Comparison of ENCODE assay signal across 8 cellular contexts in genomic region chr7:151472644-151473380, GRCh38. TPM values are rescaled to one million over a fixed set of nuclear protein-coding genes. Genes with fewer than 3 reads are reported as not detected.
DNase-seq lines count a peak whose midpoint lies in the region; ATAC-seq and TF ChIP-seq lines count a peak whose summit lies in the region.

No MANE protein-coding gene starts in this region.

- no peak for DNase-seq in stimulated activated naive CD8-positive, alpha-beta T cell treated with anti-CD3 and anti-CD28 coated beads, Interleukin-15, Interleukin-2, amounts not matched to agents 100 U/mL and 50 U/mL, for 24 hours
- DNase-seq in brain microvascular endothelial cell (peak; percentile 74), NCI-H2196 (lab: John Stamatoyannopoulos, UW; ENCODE audit: unreplicated experiment) (no peak), caudate nucleus (lab: John Stamatoyannopoulos, UW) (no peak)
- no peak for DNase-seq in stimulated activated naive CD4-positive, alpha-beta T cell (lab: John Stamatoyannopoulos, UW)

- no peaks in the 10 kb centered on the region for H3K27me3 Mint-ChIP-seq in stimulated activated naive CD8-positive, alpha-beta T cell treated with anti-CD3 and anti-CD28 coated beads, Interleukin-15, Interleukin-2, amounts not matched to agents 100 ng/mL and 50 ng/mL, for 24 hours

- H3K4me1 Mint-ChIP-seq in stimulated activated naive CD8-positive, alpha-beta T cell treated with anti-CD3 and anti-CD28 coated beads, Interleukin-15, Interleukin-2, amounts not matched to agents 100 ng/mL and 50 ng/mL, for 24 hours (ENCODE audit: low read depth): peaks cover 42% of the 10 kb centered on the region

- H3K36me3 Mint-ChIP-seq in stimulated activated naive CD8-positive, alpha-beta T cell treated with anti-CD3 and anti-CD28 coated beads, Interleukin-15, Interleukin-2, amounts not matched to agents 100 ng/mL and 50 ng/mL, for 24 hours (ENCODE audit: low read depth): peaks cover 74% of the 10 kb centered on the region

- peak overlapping the region; percentile 72 for H3K27ac Mint-ChIP-seq in stimulated activated naive CD8-positive, alpha-beta T cell treated with anti-CD3 and anti-CD28 coated beads, Interleukin-15, Interleukin-2, amounts not matched to agents 100 ng/mL and 50 ng/mL, for 24 hours

- TF ChIP-seq CTCF in brain microvascular endothelial cell (IDR thresholded peaks at IDR 0.05; ENCODE audit: low read depth, low read length, missing control alignments): no peak

- in situ Hi-C loops in brain microvascular endothelial cell (cut with HindIII; ENCODE audit: low pct_ligation_motif_present, low sequenced_read_pairs): no loop called here

- H3K4me3 Mint-ChIP-seq in stimulated activated naive CD8-positive, alpha-beta T cell treated with anti-CD3 and anti-CD28 coated beads, Interleukin-15, Interleukin-2, amounts not matched to agents 100 ng/mL and 50 ng/mL, for 24 hours: peak overlapping the region; percentile 37

- no peak overlapping the region for H3K4me3 ChIP-seq in brain microvascular endothelial cell (ENCODE audit: low read depth, low read length)

- no peak for ATAC-seq in stimulated activated naive CD8-positive, alpha-beta T cell treated with anti-CD3 and anti-CD28 coated beads, Interleukin-15, Interleukin-2, amounts not matched to agents 100 U/mL and 50 U/mL, for 24 hours
- ATAC-seq in HG03175 (IDR thresholded peaks at IDR 0.05; ENCODE audit: unreplicated experiment) (peak; percentile 19), esophagus mucosa (no peak)

- H3K27me3 ChIP-seq in brain microvascular endothelial cell (replicated peaks): no peaks in the 10 kb centered on the region

- peak overlapping the region; percentile 42 for H3K27ac ChIP-seq in brain microvascular endothelial cell
- no peak overlapping the region for H3K27ac ChIP-seq in caudate nucleus (ENCODE audit: low read depth, low read length)

- H3K36me3 ChIP-seq in brain microvascular endothelial cell (replicated peaks): peaks cover 49% of the 10 kb centered on the region

- H3K9me3 Mint-ChIP-seq in stimulated activated naive CD8-positive, alpha-beta T cell treated with anti-CD3 and anti-CD28 coated beads, Interleukin-15, Interleukin-2, amounts not matched to agents 100 ng/mL and 50 ng/mL, for 24 hours: no peaks in the 10 kb centered on the region

RNA-seq across cellular contexts. Expression of gene CRYGN, which starts 32.9 kb away (rescaled TPM):
- total RNA-seq in esophagus mucosa: not detected

RNA-seq across cellular contexts. Expression of gene RHEB, which starts 46.9 kb away (rescaled TPM):
- total RNA-seq in esophagus mucosa: 48.4 TPM
